In genomic region chr9:37120840-37121335, GRCh38 we compare ENCODE assay signal across 8 cellular contexts. TPM values are rescaled to one million over a fixed set of nuclear protein-coding genes. Genes with fewer than 3 reads are reported as not detected.
DNase-seq lines count a peak whose midpoint lies in the region; ATAC-seq, FAIRE-seq and TF ChIP-seq lines count a peak whose summit lies in the region.
"Not testable (repeated sequence)": the region's sequence is repeated elsewhere in the genome, so short reads cannot be mapped to it uniquely, and the experiment has no call there.

No MANE protein-coding gene starts in this region.

- H2AFZ ChIP-seq in keratinocyte (ENCODE audit: control insufficient read depth, low read length): peak overlapping the region; percentile 99

- H3K27me3 Mint-ChIP-seq in activated B cell treated with CpG ODN at 0.5 μM for 24 hours: not testable (repeated sequence)

- not testable (repeated sequence) for H3K27me3 ChIP-seq in keratinocyte (ENCODE audit: control insufficient read depth, extremely low read depth, insufficient read depth, low read length); psoas muscle (ENCODE audit: insufficient read depth in 3 of 3, low read length in 2 of 3)

- H3K4me2 ChIP-seq in A549 (peak overlapping the region; percentile 92), keratinocyte (ENCODE audit: control insufficient read depth, extremely low read depth, insufficient read depth, low read depth, low read length) (peak overlapping the region; percentile 80)

- H3K27ac ChIP-seq in A549 (peak overlapping the region; percentile 92 to 96), KOPT-K1 (ENCODE audit: low read depth, low read length, poor library complexity, severe bottlenecking) (peak overlapping the region; percentile 81), keratinocyte (ENCODE audit: control insufficient read depth, insufficient read depth, low read length) (peak overlapping the region; percentile 91), psoas muscle (peak overlapping the region; percentile 95)

- dilution Hi-C loops in keratinocyte (cut with MboI; ENCODE audit: extremely low pct_ligation_motif_present, low sequenced_read_pairs): not testable (repeated sequence)

- FAIRE-seq in A549 (lab: Jason Lieb, UNC); keratinocyte (lab: Jason Lieb, UNC): not testable (repeated sequence)

- not testable (repeated sequence) for H3K4me1 ChIP-seq in A549; keratinocyte (ENCODE audit: control insufficient read depth, extremely low read depth, insufficient read depth, low read length); psoas muscle

- H3K4me1 Mint-ChIP-seq in activated B cell treated with CpG ODN at 0.5 μM for 24 hours: peaks cover 44% of the 10 kb centered on the region

- TF ChIP-seq RAD21 in A549 (conservative IDR thresholded peaks at IDR 0.05 in 1 of 2, IDR thresholded peaks at IDR 0.05 in 1 of 2): not testable (repeated sequence)

- not testable (repeated sequence) for H4K20me1 ChIP-seq in keratinocyte (ENCODE audit: control insufficient read depth, extremely low read depth, insufficient read depth, low read length)

- not testable (repeated sequence) for H3K9me3 ChIP-seq in A549; KOPT-K1 (ENCODE audit: insufficient read depth, low read length, poor library complexity, severe bottlenecking); keratinocyte (ENCODE audit: control insufficient read depth, low read depth, low read length); psoas muscle

- H3K36me3 Mint-ChIP-seq in activated B cell treated with CpG ODN at 0.5 μM for 24 hours (ENCODE audit: low read depth): peaks cover 27% of the 10 kb centered on the region

- not testable (repeated sequence) for TF ChIP-seq CTCF in A549 (IDR thresholded peaks at IDR 0.05); activated B cell treated with CpG ODN at 0.5 μM for 24 hours (IDR thresholded peaks at IDR 0.05); keratinocyte (optimal IDR thresholded peaks at IDR 0.05 in 1 of 3, IDR thresholded peaks at IDR 0.05 in 1 of 3, conservative IDR thresholded peaks at IDR 0.05 in 1 of 3; ENCODE audit: extremely low read depth in 1 of 3, insufficient read depth in 2 of 3, low read length in 3 of 3); psoas muscle (IDR thresholded peaks at IDR 0.05)

- peak overlapping the region; percentile 99 for H3K4me3 Mint-ChIP-seq in activated B cell treated with CpG ODN at 0.5 μM for 24 hours

- H3K79me2 ChIP-seq in keratinocyte (ENCODE audit: control insufficient read depth, insufficient read depth, low read length): peaks cover 46% of the 10 kb centered on the region

- TF ChIP-seq POLR2A in A549 (IDR thresholded peaks at IDR 0.05; ENCODE audit: low read length): not testable (repeated sequence)

- DNase-seq in A549 (ENCODE audit: low read depth in 1 of 2, low spot score in 1 of 2); activated B cell treated with CpG ODN at 0.5 μM for 24 hours; keratinocyte (ENCODE audit: low read depth, low spot score); psoas muscle: not testable (repeated sequence)
- peak; percentile 25 for DNase-seq in dedifferentiated amniotic fluid mesenchymal stem cell (ENCODE audit: extremely low spot score)

- H3K4me3 ChIP-seq in A549 (peak overlapping the region; percentile 98), keratinocyte (ENCODE audit: control insufficient read depth in 2 of 3, extremely low read depth in 1 of 3, insufficient read depth in 2 of 3, low read depth in 1 of 3, low read length in 3 of 3) (peak overlapping the region; percentile 70 to 92 (median 88)), psoas muscle (peak overlapping the region; percentile 86)

- 3% methylated on average over 17 of the region's 23 CpGs for WGBS in A549 (ENCODE audit: missing lambda C conversion rate)
- 0 to 1% (median 0%) methylated on average over 23 of the region's 23 CpGs for WGBS in psoas muscle, 3 donors

- CTCF ChIA-PET in A549 (lab: Yijun Ruan, JAX) (interaction anchor here (0.8 to 2.8 kb wide), 6 partner anchors 9 to 247 kb away, joined by 3 to 9 read pairs (median 4); no protein-coding TSS in a partner anchor), activated B cell treated with CpG ODN at 0.5 μM for 24 hours (lab: Charles Lee) (interaction anchor here (0.9 to 2.0 kb wide), 6 partner anchors 12 to 203 kb away, joined by 3 to 8 read pairs (median 5); no protein-coding TSS in a partner anchor)

- TF ChIP-seq EP300 in A549 (IDR thresholded peaks at IDR 0.05): not testable (repeated sequence)

- intact Hi-C loops in activated B cell treated with CpG ODN at 0.5 μM for 24 hours (cut with micrococcal nuclease) (loop anchor here (1.0 to 5.0 kb wide), 10 partner anchors 20 to 286 kb away; partner anchors contain the start of gene PAX5), psoas muscle (cut with DNase I) (loop anchor here (2.0 to 5.0 kb wide), 2 partner anchors 40 to 44 kb away; no protein-coding TSS in a partner anchor)

- not testable (repeated sequence) for H3K36me3 ChIP-seq in KOPT-K1 (ENCODE audit: insufficient read depth, low read length); keratinocyte (ENCODE audit: control insufficient read depth in 2 of 2, extremely low read depth in 1 of 2, insufficient read depth in 2 of 2, low read length in 2 of 2); psoas muscle (ENCODE audit: insufficient read depth in 1 of 2, low read depth in 1 of 2)

- ATAC-seq in A549: peak; percentile 62 to 75
- peak; percentile 16 for ATAC-seq in GM18873 (IDR thresholded peaks at IDR 0.05; ENCODE audit: low FRiP score, unreplicated experiment)
- ATAC-seq in HG02678 (IDR thresholded peaks at IDR 0.05; ENCODE audit: unreplicated experiment): peak; percentile 22
- ATAC-seq in activated B cell treated with CpG ODN at 0.5 μM for 24 hours (ENCODE audit: low read depth): peak; percentile 10
- ATAC-seq in psoas muscle: peak; percentile 23 to 59 (median 42)

- H3K9me3 Mint-ChIP-seq in activated B cell treated with CpG ODN at 0.5 μM for 24 hours: not testable (repeated sequence)

- POLR2A ChIA-PET in A549 (lab: Yijun Ruan, JAX): interaction anchor here (1.1 to 2.1 kb wide), 7 partner anchors 13 to 345 kb away, joined by 3 to 20 read pairs (median 4); partner anchors contain the start of gene ZBTB5
- POLR2A ChIA-PET in activated B cell treated with CpG ODN at 0.5 μM for 24 hours (lab: Charles Lee): interaction anchor here (0.6 to 9.9 kb wide), 51 partner anchors 9 to 472 kb away, joined by 3 to 148 read pairs (median 5); partner anchors contain the start of genes PAX5 and TOMM5

- H3K27ac Mint-ChIP-seq in activated B cell treated with CpG ODN at 0.5 μM for 24 hours: peak overlapping the region; percentile 96

- H3K9ac ChIP-seq in keratinocyte (ENCODE audit: control insufficient read depth, extremely low read depth, insufficient read depth, low read length): peak overlapping the region; percentile 93

- not testable (repeated sequence) for H3K9me1 ChIP-seq in keratinocyte (ENCODE audit: control insufficient read depth, extremely low read depth, insufficient read depth, low read length)

TF ChIP-seq in A549, 52 proteins besides CTCF, POLR2A, EP300 and RAD21:
- 0 out of 2 replicates have a peak, but pooled peaks have one; percentile 21 for TF ChIP-seq FOSB (CRISPR knock-in tag; IDR thresholded peaks at IDR 0.05)
TF ChIP-seq in A549: peak in this region for 1; not testable (repeated sequence) for 51.

RNA-seq across cellular contexts. Expression of gene ZCCHC7, which starts 0.5 kb away (rescaled TPM):
- 30.0 and 34.6 TPM in 2 replicates for polyA plus RNA-seq in A549 (2011; rRNA removed)
- 9.9 and 10.9 TPM in 2 replicates for polyA plus RNA-seq in A549 (2012; cell fraction: cytosol; rRNA removed)
- 6.8 and 7.9 TPM in 2 replicates for polyA plus RNA-seq in A549 (2012; cell fraction: nucleus; rRNA removed)
- polyA plus RNA-seq in A549 (2017; fragmentation: RNase III; extraction: RNeasy Plus Mini Kit Qiagen cat#74134 plus additional on column Dnase treatment): 12.4 to 15.7 TPM (median 15.7 TPM) in 3 replicates
- 35.1 and 39.4 TPM in 2 replicates for polyA minus RNA-seq in A549 (2011; rRNA and poly(A)+ RNA removed)
- total RNA-seq in activated B cell treated with CpG ODN at 0.5 μM for 24 hours: 70.3 and 70.8 TPM in 2 replicates
- 11.9 to 17.1 TPM (median 16.5 TPM) in 3 replicates for polyA plus RNA-seq in keratinocyte
- polyA plus RNA-seq in keratinocyte (2011; ENCODE audit: low read depth): 25.4 TPM
- polyA plus RNA-seq in keratinocyte (2011; cell fraction: cytosol; rRNA removed): 11.5 and 17.9 TPM in 2 replicates
- polyA plus RNA-seq in keratinocyte (2011; cell fraction: nucleus; rRNA removed): 18.5 and 22.0 TPM in 2 replicates
- 9.0 and 14.8 TPM in 2 replicates for polyA plus RNA-seq in keratinocyte (2012; ENCODE audit: low replicate concordance)
- polyA minus RNA-seq in keratinocyte: 13.2 to 27.6 TPM (median 19.9 TPM) in 3 replicates
- 17.8 TPM for polyA minus RNA-seq in keratinocyte (2011; cell fraction: cytosol; rRNA and poly(A)+ RNA removed)
- polyA minus RNA-seq in keratinocyte (2011; cell fraction: nucleus; rRNA and poly(A)+ RNA removed): 10.0 and 21.3 TPM in 2 replicates
- 10 to 100 TPM in 1 of 4 donors, 1 to 10 TPM in 3; 6.9 to 10.3 (median 8.0) TPM for total RNA-seq in psoas muscle
- 1 to 10 TPM; 6.2 to 7.3 (median 6.4) TPM for polyA plus RNA-seq in psoas muscle

Comparison
In these comparisons a context has a peak if more than half of its experiments do, and no peak if none do; other contexts are left out.
1. ATAC-seq: peak in every context shown above with its lines; median percentile 68 in A549; 42 in psoas muscle; 22 in HG02678; 16 in GM18873; 10 in activated B cell treated with CpG ODN at 0.5 μM for 24 hours.